Comparison of ENCODE assay signal across 4 cellular contexts in the genomic region with DNA sequence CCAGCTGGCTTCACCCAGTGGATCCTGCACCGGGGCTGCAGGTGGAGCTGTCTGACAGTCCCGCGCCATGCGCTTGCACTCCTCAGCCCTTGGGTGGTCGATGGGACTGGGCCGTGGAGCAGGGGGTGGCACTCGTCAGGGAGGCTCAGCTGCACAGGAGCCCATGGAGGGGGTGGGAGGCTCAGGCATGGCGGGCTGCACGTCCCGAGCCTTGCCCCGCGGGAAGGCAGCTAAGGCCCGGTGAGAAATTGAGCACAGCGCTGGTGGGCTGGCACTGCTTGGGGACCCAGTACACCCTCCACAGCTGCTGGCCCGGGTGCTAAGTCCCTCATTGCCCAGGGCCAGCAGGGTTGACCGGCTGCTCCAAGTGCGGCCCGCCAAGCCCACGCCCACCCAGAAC.
A peak's percentile ranks its signal among the peaks of the same experiment; 100 is the strongest.
DNase-seq lines count a peak whose midpoint lies in the region; TF ChIP-seq lines count a peak whose summit lies in the region.
"Not testable (repeated sequence)": the region's sequence is repeated elsewhere in the genome, so short reads cannot be mapped to it uniquely, and the experiment has no call there.

No MANE protein-coding gene starts in this region.

- H3K4ac ChIP-seq in mesenchymal stem cell (ENCODE audit: low read depth in 1 of 2, low read length in 2 of 2), result peak overlapping the region in 1 of 2 experiments; percentile 51
- H3K4ac ChIP-seq in trophoblast cell (ENCODE audit: low read depth, low read length), result not testable (repeated sequence)

- not testable (repeated sequence) for H3K23ac ChIP-seq in mesenchymal stem cell (ENCODE audit: low read length in 2 of 2); trophoblast cell (ENCODE audit: low read length)

- H3K27ac ChIP-seq in mesenchymal stem cell (ENCODE audit: low read length, poor library complexity, severe bottlenecking); trophoblast cell (ENCODE audit: low read depth, low read length): not testable (repeated sequence)
- peak overlapping the region; percentile 81 for H3K27ac ChIP-seq in neutrophil

- not testable (repeated sequence) for H3K9ac ChIP-seq in mesenchymal stem cell (ENCODE audit: low read length); trophoblast cell (ENCODE audit: low read length)

- H3K79me2 ChIP-seq in trophoblast cell (ENCODE audit: control insufficient read depth, insufficient read depth, low read length, poor library complexity), result not testable (repeated sequence)

- not testable (repeated sequence) for H3K4me1 ChIP-seq in mesenchymal stem cell (ENCODE audit: control insufficient read depth, insufficient read depth, low read depth, low read length); trophoblast cell (ENCODE audit: control insufficient read depth in 1 of 2, insufficient read depth in 2 of 2, low read length in 2 of 2)
- peaks cover 23 to 50% of the 10 kb centered on the region in 2 experiments for H3K4me1 ChIP-seq in neutrophil (ENCODE audit: control insufficient read depth in 1 of 2, insufficient read depth in 1 of 2, low read depth in 1 of 2, low read length in 1 of 2)

- H3K36me3 ChIP-seq in mesenchymal stem cell (ENCODE audit: control insufficient read depth in 1 of 2, insufficient read depth in 2 of 2, low read depth in 1 of 2, low read length in 2 of 2); neutrophil; trophoblast cell (ENCODE audit: control insufficient read depth in 1 of 2, insufficient read depth in 2 of 2, low read length in 2 of 2): not testable (repeated sequence)

- not testable (repeated sequence) for H3K27me3 ChIP-seq in mesenchymal stem cell (ENCODE audit: control insufficient read depth in 1 of 2, insufficient read depth in 1 of 2, low read length in 2 of 2); neutrophil; trophoblast cell (ENCODE audit: insufficient read depth, low read length)

- WGBS in mesenchymal stem cell, result 90% methylated on average over 19 of the region's 19 CpGs
- no CpG with 5 or more reads among the region's 19 CpGs for WGBS in trophoblast cell (ENCODE audit: extremely low coverage, insufficient coverage, insufficient read length)

- peak overlapping the region in 1 of 2 experiments; percentile 40 for H3K18ac ChIP-seq in mesenchymal stem cell (ENCODE audit: low read depth in 1 of 2, low read length in 2 of 2)
- not testable (repeated sequence) for H3K18ac ChIP-seq in trophoblast cell (ENCODE audit: low read length)

- DNase-seq in activated gamma-delta T cell (lab: John Stamatoyannopoulos, UW), result peak; percentile 8
- not testable (repeated sequence) for DNase-seq in mesenchymal stem cell, trophoblast cell

- H2AK5ac ChIP-seq in mesenchymal stem cell (ENCODE audit: low read length, severe bottlenecking), result not testable (repeated sequence)
- H2AK5ac ChIP-seq in trophoblast cell (ENCODE audit: low read length), result peak overlapping the region; percentile 7

- not testable (repeated sequence) for H2BK120ac ChIP-seq in mesenchymal stem cell (ENCODE audit: low read depth, low read length)
- peak overlapping the region; percentile 24 for H2BK120ac ChIP-seq in trophoblast cell (ENCODE audit: insufficient read depth, low read length, poor library complexity)

- not testable (repeated sequence) for H4K12ac ChIP-seq in trophoblast cell (ENCODE audit: low read depth, low read length)

- TF ChIP-seq CTCF in neutrophil (IDR thresholded peaks at IDR 0.05), result not testable (repeated sequence)

- peak overlapping the region in 1 of 2 experiments; percentile 15 for H2BK12ac ChIP-seq in mesenchymal stem cell (ENCODE audit: low read length in 2 of 2)
- H2BK12ac ChIP-seq in trophoblast cell (ENCODE audit: low read length), result not testable (repeated sequence)

- not testable (repeated sequence) for H3K4me2 ChIP-seq in mesenchymal stem cell (ENCODE audit: low read length, poor library complexity, severe bottlenecking); trophoblast cell (ENCODE audit: low read length)

- not testable (repeated sequence) for H4K8ac ChIP-seq in mesenchymal stem cell (ENCODE audit: low read length)
- peak overlapping the region; percentile 7 for H4K8ac ChIP-seq in trophoblast cell (ENCODE audit: low read depth, low read length)

- H4K91ac ChIP-seq in mesenchymal stem cell (ENCODE audit: low read length) (peak overlapping the region; percentile 61), trophoblast cell (ENCODE audit: low read depth, low read length) (peak overlapping the region; percentile 71)

- H2AFZ ChIP-seq in mesenchymal stem cell (ENCODE audit: low read depth, low read length); trophoblast cell (ENCODE audit: insufficient read depth, low read length, poor library complexity): not testable (repeated sequence)

- not testable (repeated sequence) for H2BK15ac ChIP-seq in mesenchymal stem cell (ENCODE audit: low read depth, poor library complexity, severe bottlenecking)

- not testable (repeated sequence) for H3K79me1 ChIP-seq in mesenchymal stem cell (replicated peaks; ENCODE audit: low read length, poor library complexity, severe bottlenecking); trophoblast cell (ENCODE audit: low read length)

- H3K14ac ChIP-seq in mesenchymal stem cell (ENCODE audit: low read length in 2 of 2); trophoblast cell (ENCODE audit: low read length): not testable (repeated sequence)

- H3K4me3 ChIP-seq in mesenchymal stem cell (ENCODE audit: insufficient read depth in 1 of 2, low read depth in 1 of 2, low read length in 2 of 2); neutrophil (ENCODE audit: low read depth in 1 of 2, low read length in 1 of 2); trophoblast cell (ENCODE audit: low read depth, low read length): not testable (repeated sequence)

- H3K9me3 ChIP-seq in mesenchymal stem cell (ENCODE audit: control insufficient read depth, low read length); neutrophil; trophoblast cell (ENCODE audit: insufficient read depth, low read depth, low read length): not testable (repeated sequence)

- not testable (repeated sequence) for H2BK5ac ChIP-seq in mesenchymal stem cell (ENCODE audit: low read depth, low read length, poor library complexity, severe bottlenecking); trophoblast cell (ENCODE audit: low read depth, low read length, poor library complexity)
